Comparison of ENCODE assay signal across 10 cellular contexts in the genomic region with DNA sequence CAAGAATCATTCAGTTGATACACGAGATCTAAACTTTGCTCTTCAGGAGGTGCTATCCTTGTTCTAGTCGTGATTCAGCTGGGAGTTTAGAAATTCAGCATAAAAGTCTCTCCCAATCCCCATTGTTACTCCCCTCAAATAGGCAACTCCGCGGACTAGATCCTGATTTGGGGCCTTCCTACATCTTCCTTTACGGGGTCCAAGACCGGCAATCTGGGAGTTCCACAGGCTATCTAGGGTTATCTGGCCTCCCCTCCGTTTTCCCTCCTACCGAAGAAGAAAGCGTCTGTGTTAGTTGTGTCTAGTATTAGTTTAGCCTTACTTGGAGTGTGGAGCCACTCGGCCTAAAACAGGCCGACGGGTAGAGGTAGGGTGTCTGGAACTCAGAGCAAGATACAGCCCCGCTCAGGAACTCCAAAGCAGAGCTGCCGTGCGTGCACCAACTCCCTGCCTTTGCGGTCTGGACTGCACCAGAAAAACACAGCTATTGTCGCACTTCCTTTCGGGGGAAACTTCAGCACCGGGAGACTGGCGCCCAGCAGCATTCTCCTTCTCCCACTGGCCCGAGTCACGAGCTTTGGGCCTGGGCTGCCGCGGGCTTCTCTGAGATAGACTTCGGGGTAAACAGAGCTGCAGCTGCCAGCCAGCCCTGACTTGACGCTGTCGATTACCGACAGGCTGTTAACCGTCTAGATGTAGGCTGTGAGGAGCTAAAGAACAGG. TPM values are rescaled to one million over a fixed set of nuclear protein-coding genes. Genes with fewer than 3 reads are reported as not detected.
DNase-seq lines count a peak whose midpoint lies in the region; ATAC-seq lines count a peak whose summit lies in the region.
"Had no signal": no experiment of that assay in that cellular context is flagged by ENCODE, and none has a peak within 500 bp of the region (broad histone marks: within the 10 kb centered on the region; RNA-seq: fewer than 3 reads in every experiment).

No MANE protein-coding gene starts in this region.

- H3K27me3 Mint-ChIP-seq in activated CD4-positive, alpha-beta T cell treated with anti-CD3 and anti-CD28 coated beads, Interleukin-2, amount 10 ng/mL, durations not matched to agents 7 days and 5 days, result peaks cover 74% of the 10 kb centered on the region
- H3K27me3 Mint-ChIP-seq in activated CD8-positive, alpha-beta memory T cell treated with anti-CD3 and anti-CD28 coated beads, Interleukin-2, amount 10 ng/mL, durations not matched to agents 7 days and 5 days, result peaks cover 78% of the 10 kb centered on the region

- no peak overlapping the region for H3K27ac Mint-ChIP-seq in activated CD4-positive, alpha-beta T cell treated with anti-CD3 and anti-CD28 coated beads, Interleukin-2, amount 10 ng/mL, durations not matched to agents 7 days and 5 days
- peak overlapping the region; percentile 2 for H3K27ac Mint-ChIP-seq in activated CD8-positive, alpha-beta memory T cell treated with anti-CD3 and anti-CD28 coated beads, Interleukin-2, amount 10 ng/mL, durations not matched to agents 7 days and 5 days

- H3K4me3 ChIP-seq in iPS-18c (ENCODE audit: insufficient read depth, low read depth, low read length) (peak overlapping the region; percentile 31; the same call in 1 of the 2 replicates), skeletal muscle tissue (ENCODE audit: low read length in 3 of 3) (peak overlapping the region in 2 of 3 donors; percentile 35 to 67)

- no peak for ATAC-seq in activated CD8-positive, alpha-beta memory T cell treated with anti-CD3 and anti-CD28 coated beads, Interleukin-2, amount 10 ng/mL, durations not matched to agents 7 days and 5 days

- peaks cover 36% of the 10 kb centered on the region for H3K4me1 Mint-ChIP-seq in activated CD4-positive, alpha-beta T cell treated with anti-CD3 and anti-CD28 coated beads, Interleukin-2, amount 10 ng/mL, durations not matched to agents 7 days and 5 days
- H3K4me1 Mint-ChIP-seq in activated CD8-positive, alpha-beta memory T cell treated with anti-CD3 and anti-CD28 coated beads, Interleukin-2, amount 10 ng/mL, durations not matched to agents 7 days and 5 days, result peaks cover 25% of the 10 kb centered on the region

- POLR2A ChIA-PET in activated CD4-positive, alpha-beta T cell treated with anti-CD3 and anti-CD28 coated beads, Interleukin-2, amount 10 ng/mL, durations not matched to agents 7 days and 5 days (lab: Charles Lee), result no interaction called here

- no peak overlapping the region for H3K27ac ChIP-seq in skeletal muscle tissue (ENCODE audit: low read depth, low read length)

- DNase-seq in activated CD4-positive, alpha-beta T cell treated with anti-CD3 and anti-CD28 coated beads, Interleukin-2, amount 10 ng/mL, durations not matched to agents 7 days and 5 days, result no peak
- no peak for DNase-seq in activated CD4-positive, alpha-beta T cell treated with anti-CD3 and anti-CD28 coated beads, Interleukin-2, amount 50 U/mL, for 1 hour
- DNase-seq in activated CD8-positive, alpha-beta memory T cell treated with anti-CD3 and anti-CD28 coated beads, Interleukin-2, amount 10 ng/mL, durations not matched to agents 7 days and 5 days, result no peak
- DNase-seq in NK-92 (lab: John Stamatoyannopoulos, UW; ENCODE audit: unreplicated experiment) (no peak), hepatic stellate cell (ENCODE audit: low spot score) (no peak)
- DNase-seq in NK-92 treated with Interleukin-12 subunit alpha and Interleukin-12 subunit beta, amount 100 ng/mL, for 24 hours (lab: John Stamatoyannopoulos, UW), result no peak
- DNase-seq: NCI-H1092 treated with DMSO at 0.1 percent for 48 hours, SW 1271 had no signal

- peak overlapping the region in 1 of 3 donors; percentile 25 for H3K9ac ChIP-seq in skeletal muscle tissue (ENCODE audit: low read depth in 1 of 3, low read length in 3 of 3)

- peaks cover 7% of the 10 kb centered on the region for H3K36me3 Mint-ChIP-seq in activated CD4-positive, alpha-beta T cell treated with anti-CD3 and anti-CD28 coated beads, Interleukin-2, amount 10 ng/mL, durations not matched to agents 7 days and 5 days (ENCODE audit: low read depth)
- H3K36me3 Mint-ChIP-seq in activated CD8-positive, alpha-beta memory T cell treated with anti-CD3 and anti-CD28 coated beads, Interleukin-2, amount 10 ng/mL, durations not matched to agents 7 days and 5 days, result peaks cover 3% of the 10 kb centered on the region

- CTCF ChIA-PET in activated CD4-positive, alpha-beta T cell treated with anti-CD3 and anti-CD28 coated beads, Interleukin-2, amount 10 ng/mL, durations not matched to agents 7 days and 5 days (lab: Charles Lee), result interaction anchor here (0.7 to 3.2 kb wide), 5 partner anchors 9 to 427 kb away, joined by 3 to 13 read pairs (median 5); a partner anchor contains a TSS
- CTCF ChIA-PET in activated CD8-positive, alpha-beta memory T cell treated with anti-CD3 and anti-CD28 coated beads, Interleukin-2, amount 10 ng/mL, durations not matched to agents 7 days and 5 days (lab: Charles Lee), result interaction anchor here (0.7 to 2.5 kb wide), 11 partner anchors 12 to 1094 kb away, joined by 3 to 16 read pairs (median 5); no protein-coding TSS in a partner anchor

- H3K4me1 ChIP-seq in skeletal muscle tissue (ENCODE audit: control insufficient read depth in 3 of 3, insufficient read depth in 3 of 3, low read length in 3 of 3), result peaks cover 26 to 38% (median 32%) of the 10 kb centered on the region in 3 donors

- H3K9me3 Mint-ChIP-seq in activated CD4-positive, alpha-beta T cell treated with anti-CD3 and anti-CD28 coated beads, Interleukin-2, amount 10 ng/mL, durations not matched to agents 7 days and 5 days, result peaks cover 4% of the 10 kb centered on the region
- H3K9me3 Mint-ChIP-seq in activated CD8-positive, alpha-beta memory T cell treated with anti-CD3 and anti-CD28 coated beads, Interleukin-2, amount 10 ng/mL, durations not matched to agents 7 days and 5 days (ENCODE audit: low read depth), result no peaks in the 10 kb centered on the region

- H3K9me3 ChIP-seq in iPS-18c (ENCODE audit: control insufficient read depth, insufficient read depth, low read length), result peaks cover 5% of the 10 kb centered on the region
- H3K9me3 ChIP-seq in skeletal muscle tissue (ENCODE audit: control insufficient read depth in 3 of 3, low read length in 3 of 3), result no peaks in the 10 kb centered on the region

- H3K4me3 Mint-ChIP-seq in activated CD4-positive, alpha-beta T cell treated with anti-CD3 and anti-CD28 coated beads, Interleukin-2, amount 10 ng/mL, durations not matched to agents 7 days and 5 days, result peak overlapping the region; percentile 34
- no peak overlapping the region for H3K4me3 Mint-ChIP-seq in activated CD8-positive, alpha-beta memory T cell treated with anti-CD3 and anti-CD28 coated beads, Interleukin-2, amount 10 ng/mL, durations not matched to agents 7 days and 5 days

- peaks cover 65 to 73% (median 65%) of the 10 kb centered on the region in 3 donors for H3K27me3 ChIP-seq in skeletal muscle tissue (ENCODE audit: control insufficient read depth in 3 of 3, insufficient read depth in 3 of 3, low read length in 3 of 3)

- H3K36me3 ChIP-seq in skeletal muscle tissue (ENCODE audit: control insufficient read depth in 3 of 3, insufficient read depth in 3 of 3, low read length in 3 of 3), result no peaks in the 10 kb centered on the region

RNA-seq across cellular contexts. Expression of a gene that starts 1.5 kb away (rescaled TPM):
- not detected for total RNA-seq in activated CD4-positive, alpha-beta T cell treated with anti-CD3 and anti-CD28 coated beads, Interleukin-2, amount 10 ng/mL, durations not matched to agents 7 days and 5 days
- not detected for total RNA-seq in activated CD8-positive, alpha-beta memory T cell treated with anti-CD3 and anti-CD28 coated beads, Interleukin-2, amount 10 ng/mL, durations not matched to agents 7 days and 5 days
- total RNA-seq in skeletal muscle tissue, result not detected

RNA-seq across cellular contexts. Expression of a gene that starts 20.8 kb away (rescaled TPM):
- not detected for total RNA-seq in activated CD4-positive, alpha-beta T cell treated with anti-CD3 and anti-CD28 coated beads, Interleukin-2, amount 10 ng/mL, durations not matched to agents 7 days and 5 days
- total RNA-seq in activated CD8-positive, alpha-beta memory T cell treated with anti-CD3 and anti-CD28 coated beads, Interleukin-2, amount 10 ng/mL, durations not matched to agents 7 days and 5 days, result not detected
- not detected for total RNA-seq in skeletal muscle tissue
